ENCODE assay signal across 31 cellular contexts in genomic region chr11:74299000-74299399, GRCh38. TPM values are rescaled to one million over a fixed set of nuclear protein-coding genes. Genes with fewer than 3 reads are reported as not detected.
"Had no signal": no experiment of that assay in that cellular context is flagged by ENCODE, and none has a peak within 500 bp of the region (broad histone marks: within the 10 kb centered on the region; RNA-seq: fewer than 3 reads in every experiment).

No MANE protein-coding gene starts in this region.

- DNase-seq: activated CD4-positive, alpha-beta memory T cell treated with anti-CD3 and anti-CD28 coated beads, Interleukin-2, amount 10 ng/mL, durations not matched to agents 7 days and 5 days; activated CD4-positive, alpha-beta T cell treated with anti-CD3 and anti-CD28 coated beads for 4 hours; activated CD4-positive, alpha-beta T cell treated with anti-CD3 and anti-CD28 coated beads, Interleukin-2, amount 10 ng/mL, durations not matched to agents 7 days and 5 days; activated CD4-positive, alpha-beta T cell treated with anti-CD3 and anti-CD28 coated beads, Interleukin-2, amount 50 U/mL, for 4 hours; activated CD4-positive, CD25-positive, alpha-beta regulatory T cell; activated CD4-positive, CD25-positive, alpha-beta regulatory T cell treated with anti-CD3 and anti-CD28 coated beads, Interleukin-2, amount 50 U/mL, for 72 hours; activated CD8-positive, alpha-beta memory T cell treated with anti-CD3 and anti-CD28 coated beads, Interleukin-2, amount 50 U/mL, for 48 hours; activated effector memory CD4-positive, alpha-beta T cell treated with Interleukin-2 at 50 U/mL for 16 hours; activated gamma-delta T cell treated with Interleukin-2 at 50 U/mL for 16 hours; activated naive CD4-positive, alpha-beta T cell treated with anti-CD3 and anti-CD28 coated beads, Interleukin-2, amount 50 U/mL, for 16 hours; activated naive CD4-positive, alpha-beta T cell treated with Interleukin-2 at 50 U/mL for 16 hours; activated T-cell treated with anti-CD3 and anti-CD28 coated beads for 4 hours; activated T-cell treated with anti-CD3 and anti-CD28 coated beads, Interleukin-2, amount 50 U/mL, for 24 hours; adrenal gland; amygdala; aorta; central memory CD4-positive, alpha-beta T cell; cerebellar nuclear complex; colonic mucosa; effector CD8-positive, alpha-beta T cell; endodermal cell; foreskin melanocyte; heart right ventricle; T-helper 2 cell had no signal

- H3K27me3 ChIP-seq: adrenal gland, breast epithelium, cardiac muscle cell, colonic mucosa, hepatocyte had no signal

- H3K27ac ChIP-seq: adrenal gland, breast epithelium, cardiac muscle cell, colonic mucosa, gastroesophageal sphincter, heart right ventricle, hepatocyte had no signal

- H3K36me3 ChIP-seq: adrenal gland, breast epithelium, cardiac muscle cell, colonic mucosa, gastroesophageal sphincter, heart right ventricle had no signal

- H3K4me3 ChIP-seq: adrenal gland, breast epithelium, cardiac muscle cell, colonic mucosa, gastroesophageal sphincter, heart right ventricle, hepatocyte had no signal

- ATAC-seq: activated T-helper 17 cell treated with anti-CD3 and anti-CD28 coated beads, Interleukin-2, amount 50 U/mL, for 72 hours; esophagus mucosa; gastroesophageal sphincter; heart right ventricle had no signal

- H3K79me2 ChIP-seq: hepatocyte had no signal

- H2AFZ ChIP-seq: hepatocyte had no signal

- H3K9me3 ChIP-seq: adrenal gland, breast epithelium, colonic mucosa, gastroesophageal sphincter, heart right ventricle had no signal

- H3K4me1 ChIP-seq: adrenal gland, breast epithelium, colonic mucosa, gastroesophageal sphincter had no signal

- H3K4me2 ChIP-seq: hepatocyte had no signal

RNA-seq across cellular contexts. Expression of gene P4HA3, which starts 12.4 kb away (rescaled TPM):
- total RNA-seq: activated CD4-positive, alpha-beta memory T cell treated with anti-CD3 and anti-CD28 coated beads, Interleukin-2, amount 10 ng/mL, durations not matched to agents 7 days and 5 days; activated CD4-positive, alpha-beta T cell treated with anti-CD3 and anti-CD28 coated beads, Interleukin-2, amount 10 ng/mL, durations not matched to agents 7 days and 5 days; activated T-helper 17 cell treated with anti-CD3 and anti-CD28 coated beads, Interleukin-2, amount 50 U/mL, for 72 hours; cardiac muscle cell; endodermal cell; T-helper 1 cell treated with Interleukin-12 subunit alpha and Interleukin-12 subunit beta and Interleukin-4 antibody, amounts not matched to agents 30 ng/mL and 1 ng/mL, for 36 hours had no signal
